8 cellular contexts compared by ENCODE assay signal in the genomic region with DNA sequence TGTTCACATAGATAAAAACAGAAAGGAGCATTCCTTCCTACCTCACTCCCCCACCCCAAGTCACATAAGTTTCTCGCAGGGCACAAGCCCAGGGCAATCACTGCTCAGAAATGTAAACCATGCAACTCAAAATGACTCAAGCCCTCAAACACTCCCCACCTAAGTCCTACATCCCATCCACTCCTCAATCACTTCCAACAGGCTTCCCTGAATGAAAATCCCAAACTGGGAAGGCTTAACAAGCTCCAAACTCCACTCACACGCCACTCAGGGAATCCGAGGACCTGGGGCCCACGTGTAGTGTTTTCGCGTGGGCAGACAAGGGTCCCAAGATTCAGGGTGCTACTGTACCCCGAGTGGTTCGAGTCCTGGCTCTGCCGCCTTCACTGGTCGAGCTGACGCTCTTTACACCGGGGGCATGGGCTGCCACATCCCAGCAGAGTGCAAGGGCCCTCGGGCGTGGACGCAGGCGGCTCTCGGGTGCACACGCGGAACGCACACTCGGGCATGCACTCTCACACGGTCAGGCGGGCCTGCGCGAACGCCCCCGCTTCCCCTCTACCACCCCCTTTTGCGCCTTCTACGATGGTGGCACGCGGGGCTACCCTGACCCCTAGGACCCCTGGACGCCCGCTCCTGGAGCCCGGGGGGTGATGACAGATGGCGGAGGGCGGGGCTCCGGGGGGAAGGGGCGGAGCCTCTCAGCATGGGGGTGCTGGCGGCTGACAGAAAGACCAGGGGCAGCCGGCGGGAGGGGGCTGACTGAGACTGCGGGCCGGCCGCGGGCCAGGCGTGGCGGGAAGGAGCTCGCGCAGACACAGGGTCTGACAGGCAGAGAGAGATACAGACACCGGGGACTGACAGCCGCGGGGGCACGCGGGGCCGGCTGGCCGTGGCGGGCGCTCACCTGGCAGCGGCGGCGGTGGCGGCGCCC. TPM values are rescaled to one million over a fixed set of nuclear protein-coding genes. Genes with fewer than 3 reads are reported as not detected.
DNase-seq lines count a peak whose midpoint lies in the region; ATAC-seq, FAIRE-seq and TF ChIP-seq lines count a peak whose summit lies in the region.

No MANE protein-coding gene starts in this region.

- H3K9ac ChIP-seq in HepG2 (ENCODE audit: insufficient read depth, low read depth, low read length) = peak overlapping the region; percentile 72

- TF ChIP-seq CTCF in coronary artery (IDR thresholded peaks at IDR 0.05) = no peak
- TF ChIP-seq CTCF in HepG2 (CRISPR knock-in tag; IDR thresholded peaks at IDR 0.05) = no peak

- H3K27ac Mint-ChIP-seq in activated CD4-positive, alpha-beta T cell treated with anti-CD3 and anti-CD28 coated beads, Interleukin-2, amount 10 ng/mL, durations not matched to agents 24 days and 14 days = peak overlapping the region; percentile 87

- TF ChIP-seq EP300 in HepG2 (IDR thresholded peaks at IDR 0.05; ENCODE audit: low read depth in 2 of 2, low read length in 2 of 2) (no peak), HepG2 (CRISPR knock-in tag; IDR thresholded peaks at IDR 0.05; ENCODE audit: borderline replicate concordance) (no peak)

- 2% methylated on average over 56 of the region's 63 CpGs for WGBS in HepG2 (ENCODE audit: low lambda C conversion rate)

- CTCF ChIA-PET in HepG2 (lab: Yijun Ruan, JAX; ENCODE audit: low intra/inter-chr PET ratio, low total read pairs) = no interaction called here

- peak overlapping the region; percentile 99 for H3K4me2 ChIP-seq in HepG2 (ENCODE audit: low read depth, low read length)

- H3K4me1 ChIP-seq in HepG2 (ENCODE audit: insufficient read depth, low read length) = peaks cover 44% of the 10 kb centered on the region

- peaks cover 0 to 3% of the 10 kb centered on the region in 2 experiments; a peak in 1 of 5 replicates for H3K27me3 ChIP-seq in HepG2 (ENCODE audit: control insufficient read depth in 1 of 2, insufficient read depth in 2 of 2, low read length in 2 of 2)

- H3K4me3 ChIP-seq in coronary artery (peak overlapping the region; percentile 87), HepG2 (replicated peaks in 1 of 3; ENCODE audit: insufficient read depth in 1 of 3, low read depth in 2 of 3, low read length in 3 of 3) (peak overlapping the region; percentile 75 to 95 (median 91))

- peak; percentile 65 for ATAC-seq in HG02885 (IDR thresholded peaks at IDR 0.05; ENCODE audit: poor library complexity, unreplicated experiment)
- ATAC-seq in HepG2 = peak; percentile 58

- H3K79me2 ChIP-seq in HepG2 (ENCODE audit: insufficient read depth, low read length) = peaks cover 15% of the 10 kb centered on the region

- BruUV-seq in HepG2 (replicated peaks; lab: Mats Ljungman, UMichigan) = no TSS peak

- peak in 1 of 2 experiments; percentile 45; a peak in 3 of 4 replicates for TF ChIP-seq POLR2A in HepG2 (IDR thresholded peaks at IDR 0.05; ENCODE audit: insufficient read depth in 1 of 2, low read depth in 2 of 2, low read length in 2 of 2)

- no peaks in the 10 kb centered on the region for H4K20me1 ChIP-seq in HepG2 (ENCODE audit: insufficient read depth, low read length)

- no peak overlapping the region for H2AFZ ChIP-seq in HepG2 (ENCODE audit: low read length)

- peaks cover 20% of the 10 kb centered on the region for H3K4me1 Mint-ChIP-seq in activated CD4-positive, alpha-beta T cell treated with anti-CD3 and anti-CD28 coated beads, Interleukin-2, amount 10 ng/mL, durations not matched to agents 24 days and 14 days

- no peaks in the 10 kb centered on the region for H3K36me3 ChIP-seq in HepG2 (replicated peaks in 1 of 2; ENCODE audit: control insufficient read depth in 1 of 2, insufficient read depth in 2 of 2, low read length in 2 of 2)

- in situ Hi-C loops in HepG2 (cut with HindIII; ENCODE audit: extremely low pct_ligation_motif_present, low pct_unique_long_range_greater_than_20kb) = no loop called here

- FAIRE-seq in HepG2 (lab: Jason Lieb, UNC) = no peak

- POLR2A ChIA-PET in HepG2 (lab: Yijun Ruan, JAX) = interaction anchor here (1.3 to 2.6 kb wide), 4 partner anchors 9 to 302 kb away, joined by 3 to 16 read pairs (median 6); partner anchors contain the start of genes CHD6 and LPIN3

- H3K9me3 Mint-ChIP-seq in activated CD4-positive, alpha-beta T cell treated with anti-CD3 and anti-CD28 coated beads, Interleukin-2, amount 10 ng/mL, durations not matched to agents 24 days and 14 days = no peaks in the 10 kb centered on the region

- peaks cover 8% of the 10 kb centered on the region for H3K27me3 Mint-ChIP-seq in activated CD4-positive, alpha-beta T cell treated with anti-CD3 and anti-CD28 coated beads, Interleukin-2, amount 10 ng/mL, durations not matched to agents 24 days and 14 days

- H3K36me3 Mint-ChIP-seq in activated CD4-positive, alpha-beta T cell treated with anti-CD3 and anti-CD28 coated beads, Interleukin-2, amount 10 ng/mL, durations not matched to agents 24 days and 14 days (ENCODE audit: low read depth) = no peaks in the 10 kb centered on the region

- H3K9me3 ChIP-seq in HepG2 (ENCODE audit: low read length) = no peaks in the 10 kb centered on the region

- peak overlapping the region; percentile 88 for H3K4me3 Mint-ChIP-seq in activated CD4-positive, alpha-beta T cell treated with anti-CD3 and anti-CD28 coated beads, Interleukin-2, amount 10 ng/mL, durations not matched to agents 24 days and 14 days

- peak; percentile 17; the same call in 1 of the 2 replicates for TF ChIP-seq RAD21 in HepG2 (CRISPR knock-in tag; IDR thresholded peaks at IDR 0.05)

- DNase-seq in NCI-H1436 (lab: John Stamatoyannopoulos, UW) = peak; percentile 19
- no peak for DNase-seq in NCI-H1436 treated with DMSO at 0.1 percent for 48 hours (lab: John Stamatoyannopoulos, UW)
- peak; percentile 74 for DNase-seq in NCI-H2171 treated with DMSO at 0.1 percent for 48 hours (lab: John Stamatoyannopoulos, UW)
- DNase-seq in activated CD4-positive, alpha-beta T cell treated with anti-CD3 and anti-CD28 coated beads, Interleukin-2, amount 10 ng/mL, durations not matched to agents 24 days and 14 days = peak; percentile 88
- DNase-seq in coronary artery (ENCODE audit: low spot score) = peak; percentile 86
- DNase-seq in HepG2 (ENCODE audit: low spot score) = peak; percentile 58
- peak; percentile 79 for DNase-seq in stimulated activated CD4-positive, alpha-beta T cell treated with anti-CD3 and anti-CD28 coated beads, Interleukin-4, amount 100 ng/mL, for 24 hours

- H3K27ac ChIP-seq in coronary artery (peak overlapping the region; percentile 95 to 97), HepG2 (ENCODE audit: extremely low read length, insufficient read depth, low read length) (peak overlapping the region; percentile 54)

- intact Hi-C loops in activated CD4-positive, alpha-beta T cell treated with anti-CD3 and anti-CD28 coated beads, Interleukin-2, amount 10 ng/mL, durations not matched to agents 24 days and 14 days (cut with micrococcal nuclease) = loop anchor here (1.0 to 10.0 kb wide), 7 partner anchors 12 to 376 kb away; partner anchors contain the start of genes CHD6, LPIN3 and TOP1
- intact Hi-C loops in HepG2 (cut with micrococcal nuclease; ENCODE audit: unreplicated experiment) = loop anchor here (5.0 kb wide), 1 partner anchor 85 kb away; no protein-coding TSS in a partner anchor

RNA-seq across cellular contexts. Expression of gene ZHX3, which starts 0.7 kb away (rescaled TPM):
- 11.2 and 11.7 TPM in 2 replicates for total RNA-seq in activated CD4-positive, alpha-beta T cell treated with anti-CD3 and anti-CD28 coated beads, Interleukin-2, amount 10 ng/mL, durations not matched to agents 24 days and 14 days
- total RNA-seq in HepG2 (2016; rRNA removed; fragmentation: Illumina TruSeq; extraction: Trizol) = 11.7 and 13.0 TPM in 2 replicates
- total RNA-seq in HepG2 (2016; cell fraction: cytosol; rRNA removed; fragmentation: Illumina TruSeq; extraction: Trizol; ENCODE audit: low read depth) = 7.8 and 8.9 TPM in 2 replicates
- total RNA-seq in HepG2 (2016; cell fraction: insoluble cytoplasmic fraction; rRNA removed; fragmentation: Illumina TruSeq; extraction: Trizol) = 11.9 and 13.9 TPM in 2 replicates
- total RNA-seq in HepG2 (2016; cell fraction: membrane; rRNA removed; fragmentation: Illumina TruSeq; extraction: Trizol) = 9.7 and 11.7 TPM in 2 replicates
- 13.8 and 17.1 TPM in 2 replicates for total RNA-seq in HepG2 (2016; cell fraction: nucleus; rRNA removed; fragmentation: Illumina TruSeq; extraction: Trizol)
- 8.1 and 8.4 TPM in 2 replicates for polyA plus RNA-seq in HepG2 (2011; rRNA removed)
- 3.7 and 3.9 TPM in 2 replicates for polyA plus RNA-seq in HepG2 (2011; cell fraction: cytosol; rRNA removed)
- polyA plus RNA-seq in HepG2 (2011; cell fraction: nucleus; rRNA removed) = 9.0 and 9.8 TPM in 2 replicates
- 8.2 and 8.7 TPM in 2 replicates for polyA plus RNA-seq in HepG2 (2012)
- 8.5 and 10.7 TPM in 2 replicates for polyA plus RNA-seq in HepG2 (2016; cell fraction: cytosol; fragmentation: Illumina TruSeq; extraction: Trizol; ENCODE audit: low read depth)
- 11.8 and 13.5 TPM in 2 replicates for polyA plus RNA-seq in HepG2 (2016; cell fraction: insoluble cytoplasmic fraction; fragmentation: Illumina TruSeq; extraction: Trizol; ENCODE audit: low read depth)
- 8.4 and 11.6 TPM in 2 replicates for polyA plus RNA-seq in HepG2 (2016; cell fraction: membrane; fragmentation: Illumina TruSeq; extraction: Trizol; ENCODE audit: low read depth)
- polyA plus RNA-seq in HepG2 (2016; cell fraction: nucleus; fragmentation: Illumina TruSeq; extraction: Trizol; ENCODE audit: insufficient read depth, low read depth) = 15.2 and 17.6 TPM in 2 replicates
- 14.5 and 16.9 TPM in 2 replicates for polyA minus RNA-seq in HepG2 (2011; rRNA and poly(A)+ RNA removed; ENCODE audit: low replicate concordance)
- polyA minus RNA-seq in HepG2 (2011; cell fraction: cytosol; rRNA and poly(A)+ RNA removed) = 4.8 and 7.9 TPM in 2 replicates
- 8.8 and 10.6 TPM in 2 replicates for polyA minus RNA-seq in HepG2 (2011; cell fraction: nucleus; rRNA and poly(A)+ RNA removed)

RNA-seq across cellular contexts. Expression of gene LPIN3, which starts 23.8 kb away (rescaled TPM):
- total RNA-seq in activated CD4-positive, alpha-beta T cell treated with anti-CD3 and anti-CD28 coated beads, Interleukin-2, amount 10 ng/mL, durations not matched to agents 24 days and 14 days = 1.2 and 1.6 TPM in 2 replicates
- 3.5 and 14.2 TPM in 2 replicates for total RNA-seq in HepG2 (2016; rRNA removed; fragmentation: Illumina TruSeq; extraction: Trizol)
- total RNA-seq in HepG2 (2016; cell fraction: cytosol; rRNA removed; fragmentation: Illumina TruSeq; extraction: Trizol; ENCODE audit: low read depth) = 1.1 and 1.2 TPM in 2 replicates
- 2.8 and 12.1 TPM in 2 replicates for total RNA-seq in HepG2 (2016; cell fraction: insoluble cytoplasmic fraction; rRNA removed; fragmentation: Illumina TruSeq; extraction: Trizol)
- 1.00 and 1.4 TPM in 2 replicates for total RNA-seq in HepG2 (2016; cell fraction: membrane; rRNA removed; fragmentation: Illumina TruSeq; extraction: Trizol)
- total RNA-seq in HepG2 (2016; cell fraction: nucleus; rRNA removed; fragmentation: Illumina TruSeq; extraction: Trizol) = 17.9 and 18.2 TPM in 2 replicates
- 28.6 and 43.6 TPM in 2 replicates for polyA plus RNA-seq in HepG2 (2011; rRNA removed)
- 3.2 and 4.6 TPM in 2 replicates for polyA plus RNA-seq in HepG2 (2011; cell fraction: cytosol; rRNA removed)
- polyA plus RNA-seq in HepG2 (2011; cell fraction: nucleus; rRNA removed) = 337 and 399 TPM in 2 replicates
- polyA plus RNA-seq in HepG2 (2012) = 15.0 and 15.8 TPM in 2 replicates
- 0.34 and 0.35 TPM in 2 replicates for polyA plus RNA-seq in HepG2 (2016; cell fraction: cytosol; fragmentation: Illumina TruSeq; extraction: Trizol; ENCODE audit: low read depth)
- 1.9 and 3.7 TPM in 2 replicates for polyA plus RNA-seq in HepG2 (2016; cell fraction: insoluble cytoplasmic fraction; fragmentation: Illumina TruSeq; extraction: Trizol; ENCODE audit: low read depth)
- 0.42 and 0.58 TPM in 2 replicates for polyA plus RNA-seq in HepG2 (2016; cell fraction: membrane; fragmentation: Illumina TruSeq; extraction: Trizol; ENCODE audit: low read depth)
- polyA plus RNA-seq in HepG2 (2016; cell fraction: nucleus; fragmentation: Illumina TruSeq; extraction: Trizol; ENCODE audit: insufficient read depth, low read depth) = 71.3 and 85.0 TPM in 2 replicates
- 5.4 and 16.3 TPM in 2 replicates for polyA minus RNA-seq in HepG2 (2011; rRNA and poly(A)+ RNA removed; ENCODE audit: low replicate concordance)
- 4.1 and 4.4 TPM in 2 replicates for polyA minus RNA-seq in HepG2 (2011; cell fraction: cytosol; rRNA and poly(A)+ RNA removed)
- 35.8 and 39.4 TPM in 2 replicates for polyA minus RNA-seq in HepG2 (2011; cell fraction: nucleus; rRNA and poly(A)+ RNA removed)

RNA-seq across cellular contexts. Expression of gene EMILIN3, which starts 49.7 kb away (rescaled TPM):
- total RNA-seq in activated CD4-positive, alpha-beta T cell treated with anti-CD3 and anti-CD28 coated beads, Interleukin-2, amount 10 ng/mL, durations not matched to agents 24 days and 14 days = 0.58 and 0.73 TPM in 2 replicates
- total RNA-seq in HepG2 (2016; rRNA removed; fragmentation: Illumina TruSeq; extraction: Trizol) = 0.14 and 0.29 TPM in 2 replicates
- total RNA-seq in HepG2 (2016; cell fraction: cytosol; rRNA removed; fragmentation: Illumina TruSeq; extraction: Trizol; ENCODE audit: low read depth) = 0.10 TPM in 1 of 2 replicates, not detected in the other
- total RNA-seq in HepG2 (2016; cell fraction: insoluble cytoplasmic fraction; rRNA removed; fragmentation: Illumina TruSeq; extraction: Trizol) = 0.16 and 0.28 TPM in 2 replicates
- 0.09 and 0.10 TPM in 2 replicates for total RNA-seq in HepG2 (2016; cell fraction: membrane; rRNA removed; fragmentation: Illumina TruSeq; extraction: Trizol)
- 0.16 TPM in 2 replicates for total RNA-seq in HepG2 (2016; cell fraction: nucleus; rRNA removed; fragmentation: Illumina TruSeq; extraction: Trizol)
- polyA plus RNA-seq in HepG2 (2011; rRNA removed) = 0.25 and 0.27 TPM in 2 replicates
- 0.23 and 0.36 TPM in 2 replicates for polyA plus RNA-seq in HepG2 (2011; cell fraction: cytosol; rRNA removed)
- 0.29 and 0.35 TPM in 2 replicates for polyA plus RNA-seq in HepG2 (2011; cell fraction: nucleus; rRNA removed)
- 0.50 and 0.56 TPM in 2 replicates for polyA plus RNA-seq in HepG2 (2012)
- not detected in 2 replicates for polyA plus RNA-seq in HepG2 (2016; cell fraction: cytosol; fragmentation: Illumina TruSeq; extraction: Trizol; ENCODE audit: low read depth)
- polyA plus RNA-seq in HepG2 (2016; cell fraction: insoluble cytoplasmic fraction; fragmentation: Illumina TruSeq; extraction: Trizol; ENCODE audit: low read depth) = 0.10 and 0.19 TPM in 2 replicates
- polyA plus RNA-seq in HepG2 (2016; cell fraction: membrane; fragmentation: Illumina TruSeq; extraction: Trizol; ENCODE audit: low read depth) = 0.05 and 0.09 TPM in 2 replicates
- 0.38 and 0.41 TPM in 2 replicates for polyA plus RNA-seq in HepG2 (2016; cell fraction: nucleus; fragmentation: Illumina TruSeq; extraction: Trizol; ENCODE audit: insufficient read depth, low read depth)
- polyA minus RNA-seq in HepG2 (2011; rRNA and poly(A)+ RNA removed; ENCODE audit: low replicate concordance) = 0.05 and 1.5 TPM in 2 replicates
- 0.18 and 0.20 TPM in 2 replicates for polyA minus RNA-seq in HepG2 (2011; cell fraction: cytosol; rRNA and poly(A)+ RNA removed)
- 0.13 TPM in 1 of 2 replicates, not detected in the other for polyA minus RNA-seq in HepG2 (2011; cell fraction: nucleus; rRNA and poly(A)+ RNA removed)
